Comparison of ENCODE assay signal across 1 cellular context in genomic region chr1:210230149-210230695, GRCh38.
TF ChIP-seq lines count a peak whose summit lies in the region.

No MANE protein-coding gene starts in this region.

TF ChIP-seq in HEK293, 187 proteins besides CTCF, POLR2A, EP300 and RAD21 (continued from another document):
- TF ChIP-seq ZBTB11 (tag by site-specific recombination; conservative IDR thresholded peaks at IDR 0.05; ENCODE audit: low read depth) (no peak), ATF2 (tag by site-specific recombination; IDR thresholded peaks at IDR 0.05; ENCODE audit: low read depth) (peak; percentile 95), SCRT1 (tag by site-specific recombination; IDR thresholded peaks at IDR 0.05; ENCODE audit: borderline replicate concordance) (0 out of 2 replicates have a peak, but pooled peaks have one; percentile 12), ZNF571 (tag by site-specific recombination; IDR thresholded peaks at IDR 0.05) (no peak), ZNF449 (tag by site-specific recombination; IDR thresholded peaks at IDR 0.05) (no peak), ZSCAN4 (tag by site-specific recombination; IDR thresholded peaks at IDR 0.05) (peak; percentile 70), HOXD13 (CRISPR knock-in tag; IDR thresholded peaks at IDR 0.05; ENCODE audit: borderline replicate concordance) (no peak), ZSCAN16 (tag by site-specific recombination; IDR thresholded peaks at IDR 0.05) (no peak)
